Comparison of ENCODE assay signal across 8 cellular contexts in genomic region chr11:15969281-15969680, GRCh38.
A peak's percentile ranks its signal among the peaks of the same experiment; 100 is the strongest.
DNase-seq lines count a peak whose midpoint lies in the region; ATAC-seq and TF ChIP-seq lines count a peak whose summit lies in the region.

No MANE protein-coding gene starts in this region.

- TF ChIP-seq RAD21 in IMR-90 (IDR thresholded peaks at IDR 0.05; ENCODE audit: low read length) = peak; percentile 29; the same call in 1 of the 2 replicates

- H3K27ac Mint-ChIP-seq in brain = peak overlapping the region; percentile 68 to 98 (median 93)
- H3K27ac Mint-ChIP-seq in type B pancreatic cell = peak overlapping the region; percentile 96
- no peak overlapping the region for H3K27ac Mint-ChIP-seq in activated naive CD4-positive, alpha-beta T cell treated with anti-CD3 and anti-CD28 coated beads for 36 hours

- H3K36me3 ChIP-seq in IMR-90 (ENCODE audit: control insufficient read depth, insufficient read depth, low read length) = peaks cover 2% of the 10 kb centered on the region; the same call in 1 of the 2 replicates

- no peaks in the 10 kb centered on the region for H4K20me1 ChIP-seq in IMR-90 (ENCODE audit: insufficient read depth, low read length)

- no peaks in the 10 kb centered on the region; the same call in 1 of the 2 replicates for H3K9me1 ChIP-seq in IMR-90 (ENCODE audit: insufficient read depth, low read length)

- DNase-seq in DMS153 treated with DMSO at 0.1 percent for 48 hours (lab: John Stamatoyannopoulos, UW; ENCODE audit: unreplicated experiment) (peak; percentile 58), IMR-90 (peak; percentile 93), left colon (peak; percentile 19 to 56), type B pancreatic cell (ENCODE audit: extremely low spot score, unreplicated experiment) (no peak), NCI-H187 treated with DMSO at 0.1 percent for 48 hours (lab: John Stamatoyannopoulos, UW) (no peak)
- DNase-seq in activated naive CD4-positive, alpha-beta T cell treated with anti-CD3 and anti-CD28 coated beads for 36 hours = no peak

- no peak overlapping the region for H3K4me3 ChIP-seq in IMR-90 (ENCODE audit: insufficient read depth, low read depth, low read length)

- H3K4me3 Mint-ChIP-seq in brain = peak overlapping the region; percentile 12 to 75 (median 59)
- peak overlapping the region; percentile 75 for H3K4me3 Mint-ChIP-seq in type B pancreatic cell
- no peak overlapping the region for H3K4me3 Mint-ChIP-seq in activated naive CD4-positive, alpha-beta T cell treated with anti-CD3 and anti-CD28 coated beads for 36 hours

- peak overlapping the region; percentile 75 for H4K91ac ChIP-seq in IMR-90 (ENCODE audit: insufficient read depth, low read depth, low read length)

- BruUV-seq in IMR-90 (replicated peaks; lab: Mats Ljungman, UMichigan) = TSS peak; percentile 10

- H3K9me3 Mint-ChIP-seq in brain = no peaks in the 10 kb centered on the region
- H3K9me3 Mint-ChIP-seq in type B pancreatic cell = no peaks in the 10 kb centered on the region
- no peaks in the 10 kb centered on the region for H3K9me3 Mint-ChIP-seq in activated naive CD4-positive, alpha-beta T cell treated with anti-CD3 and anti-CD28 coated beads for 36 hours

- peak overlapping the region; percentile 84; the same call in 1 of the 2 replicates for H3K4ac ChIP-seq in IMR-90 (ENCODE audit: low read depth, low read length)

- peak overlapping the region; percentile 95 for H2BK120ac ChIP-seq in IMR-90 (ENCODE audit: low read depth, low read length)

- peak overlapping the region; percentile 85; the same call in 1 of the 2 replicates for H3K23ac ChIP-seq in IMR-90 (ENCODE audit: low read depth, low read length)

- H4K8ac ChIP-seq in IMR-90 (ENCODE audit: low read depth in 2 of 2, low read length in 2 of 2) = peak overlapping the region; percentile 50 to 73

- ATAC-seq in GM21528 (IDR thresholded peaks at IDR 0.05; ENCODE audit: low FRiP score, unreplicated experiment) (peak; percentile 63), IMR-90 (ENCODE audit: low read depth) (peak; percentile 92), left colon (peak; percentile 54)

- H2BK5ac ChIP-seq in IMR-90 (ENCODE audit: low read depth, low read length, poor library complexity, severe bottlenecking) = peak overlapping the region; percentile 92

- peak overlapping the region; percentile 87 for H2BK20ac ChIP-seq in IMR-90 (ENCODE audit: low read depth, low read length)

- H3K14ac ChIP-seq in IMR-90 (replicated peaks; ENCODE audit: low read depth, low read length) = peak overlapping the region; percentile 84

- H2BK15ac ChIP-seq in IMR-90 (ENCODE audit: low read depth, low read length) = peak overlapping the region; percentile 93

- H3K36me3 Mint-ChIP-seq in brain (peaks cover 12% of the 10 kb centered on the region), type B pancreatic cell (no peaks in the 10 kb centered on the region)
- H3K36me3 Mint-ChIP-seq in activated naive CD4-positive, alpha-beta T cell treated with anti-CD3 and anti-CD28 coated beads for 36 hours (ENCODE audit: low read depth) = no peaks in the 10 kb centered on the region

- peak overlapping the region; percentile 91 for H3K56ac ChIP-seq in IMR-90 (ENCODE audit: extremely low read depth, insufficient read depth, low read length)

- peak overlapping the region; percentile 61; the same call in 1 of the 2 replicates for H3K4me2 ChIP-seq in IMR-90 (ENCODE audit: low read depth, low read length)

- H4K5ac ChIP-seq in IMR-90 (ENCODE audit: low read depth, low read length) = peak overlapping the region; percentile 1; the same call in 1 of the 2 replicates

- H3K4me1 ChIP-seq in IMR-90 (ENCODE audit: control insufficient read depth, insufficient read depth, low read length) = peaks cover 9% of the 10 kb centered on the region

- peak overlapping the region; percentile 59; the same call in 1 of the 2 replicates for H2AK5ac ChIP-seq in IMR-90 (ENCODE audit: low read depth, low read length)

- peak overlapping the region; percentile 69 for H3K27ac ChIP-seq in IMR-90 (ENCODE audit: insufficient read depth, low read length)

- H3K9ac ChIP-seq in IMR-90 (ENCODE audit: low read depth, low read length) = peak overlapping the region; percentile 40

- no peaks in the 10 kb centered on the region for H3K27me3 Mint-ChIP-seq in brain
- no peaks in the 10 kb centered on the region for H3K27me3 Mint-ChIP-seq in type B pancreatic cell
- H3K27me3 Mint-ChIP-seq in activated naive CD4-positive, alpha-beta T cell treated with anti-CD3 and anti-CD28 coated beads for 36 hours (ENCODE audit: low read depth) = no peaks in the 10 kb centered on the region

- no peaks in the 10 kb centered on the region; a peak in 1 of 4 replicates for H3K79me1 ChIP-seq in IMR-90 (ENCODE audit: low read depth in 1 of 2, low read length in 2 of 2)

- TF ChIP-seq CTCF in IMR-90 (conservative IDR thresholded peaks at IDR 0.05; ENCODE audit: low read depth, low read length) (no peak), brain (conservative IDR thresholded peaks at IDR 0.05) (no peak), type B pancreatic cell (conservative IDR thresholded peaks at IDR 0.05) (no peak)

- H3K4me1 Mint-ChIP-seq in brain (peaks cover 53% of the 10 kb centered on the region), type B pancreatic cell (ENCODE audit: unreplicated experiment) (peaks cover 42% of the 10 kb centered on the region)
- no peaks in the 10 kb centered on the region for H3K4me1 Mint-ChIP-seq in activated naive CD4-positive, alpha-beta T cell treated with anti-CD3 and anti-CD28 coated beads for 36 hours (ENCODE audit: low read depth)

- POLR2A ChIA-PET in IMR-90 (lab: Charles Lee; ENCODE audit: unreplicated experiment) = no interaction called here

- intact Hi-C loops in IMR-90 (cut with micrococcal nuclease) (no loop called here), left colon (cut with DNase I, micrococcal nuclease) (no loop called here)
- intact Hi-C loops in activated naive CD4-positive, alpha-beta T cell treated with anti-CD3 and anti-CD28 coated beads for 36 hours (cut with micrococcal nuclease) = no loop called here

- no peak overlapping the region for H2AK9ac ChIP-seq in IMR-90 (replicated peaks; ENCODE audit: low read depth, low read length, poor library complexity)

- no CpG with 5 or more reads among the region's 4 CpGs for WGBS in IMR-90 (ENCODE audit: extremely low coverage in 2 of 2, insufficient read length in 1 of 2), 2 experiments

- no peak; the same call in 1 of the 2 replicates for TF ChIP-seq POLR2A in IMR-90 (IDR thresholded peaks at IDR 0.05; ENCODE audit: low read depth, low read length)

- H3K9me3 ChIP-seq in IMR-90 (ENCODE audit: control insufficient read depth, insufficient read depth, low read length) = no peaks in the 10 kb centered on the region

- dilution Hi-C loops in IMR-90 (cut with HindIII; ENCODE audit: low sequenced_read_pairs, unreplicated experiment) = no loop called here

- CTCF ChIA-PET in IMR-90 (lab: Yijun Ruan, JAX) = interaction anchor here (1.0 to 1.7 kb wide), 2 partner anchors 12 to 32 kb away, joined by 3 to 4 read pairs; no protein-coding TSS in a partner anchor
- CTCF ChIA-PET in activated naive CD4-positive, alpha-beta T cell treated with anti-CD3 and anti-CD28 coated beads for 36 hours (lab: Charles Lee) = no interaction called here

- peak overlapping the region; percentile 38 for H2AFZ ChIP-seq in IMR-90 (replicated peaks; ENCODE audit: low read length, poor library complexity)

- in situ Hi-C loops in IMR-90 (cut with MboI; ENCODE audit: low sequenced_read_pairs) = no loop called here

- peak overlapping the region; percentile 86 for H3K18ac ChIP-seq in IMR-90 (ENCODE audit: low read depth, low read length)

- H3K27me3 ChIP-seq in IMR-90 (ENCODE audit: control insufficient read depth, insufficient read depth, low read length) = no peaks in the 10 kb centered on the region

TF ChIP-seq in IMR-90, 13 proteins besides CTCF, POLR2A, EP300 and RAD21:
- TF ChIP-seq MXI1 (IDR thresholded peaks at IDR 0.05; ENCODE audit: borderline replicate concordance, low read depth, low read length) (no peak), MAZ (IDR thresholded peaks at IDR 0.05; ENCODE audit: borderline replicate concordance, low read depth, low read length) (no peak), CHD1 (IDR thresholded peaks at IDR 0.05; ENCODE audit: low read depth, low read length) (no peak), RFX5 (IDR thresholded peaks at IDR 0.05; ENCODE audit: low read depth, low read length) (no peak), CEBPB (IDR thresholded peaks at IDR 0.05; ENCODE audit: low read depth, low read length) (no peak), SMC3 (IDR thresholded peaks at IDR 0.05; ENCODE audit: low read depth, low read length) (no peak), BHLHE40 (IDR thresholded peaks at IDR 0.05; ENCODE audit: low read depth, low read length) (no peak), FOS (IDR thresholded peaks at IDR 0.05; ENCODE audit: low read depth, low read length) (peak; percentile 78; the same call in 1 of the 2 replicates), RCOR1 (IDR thresholded peaks at IDR 0.05; ENCODE audit: insufficient replicate concordance, low read length) (no peak), NFE2L2 (IDR thresholded peaks at IDR 0.05; ENCODE audit: low read depth, low read length) (peak; percentile 95), USF2 (IDR thresholded peaks at IDR 0.05; ENCODE audit: low read depth, low read length) (no peak), MAFK (IDR thresholded peaks at IDR 0.05; ENCODE audit: low read depth, low read length) (peak; percentile 65), ELK1 (IDR thresholded peaks at IDR 0.05; ENCODE audit: borderline replicate concordance, low read depth, low read length) (no peak)
TF ChIP-seq in IMR-90: peak in this region for 3.

Comparison
In these comparisons a context has a peak if more than half of its experiments do, and no peak if none do; other contexts are left out.
1. DNase-seq: peak in DMS153 treated with DMSO at 0.1 percent for 48 hours (single experiment), IMR-90 (single experiment) and left colon (2 of 2); none in type B pancreatic cell (single experiment), NCI-H187 treated with DMSO at 0.1 percent for 48 hours (single experiment) and activated naive CD4-positive, alpha-beta T cell treated with anti-CD3 and anti-CD28 coated beads for 36 hours (single experiment).
2. Peak in every context shown above with its lines, with median percentiles within 50 percentile points of each other: ATAC-seq.